14 cellular contexts compared by ENCODE assay signal in genomic region chr12:132132609-132133430, GRCh38.
"Had no signal": no experiment of that assay in that cellular context is flagged by ENCODE, and none has a peak within 500 bp of the region (broad histone marks: within the 10 kb centered on the region; RNA-seq: fewer than 3 reads in every experiment).

No MANE protein-coding gene starts in this region.

- H3K27me3 ChIP-seq: brain microvascular endothelial cell, sigmoid colon, testis had no signal

- H3K9me3 Mint-ChIP-seq: activated naive CD4-positive, alpha-beta T cell treated with anti-CD3 and anti-CD28 coated beads, Interleukin-2, amount 50 U/mL, for 24 hours; activated T-helper 17 cell treated with anti-CD3 and anti-CD28 coated beads, Interleukin-2, amount 50 U/mL, for 72 hours; stimulated activated naive CD8-positive, alpha-beta T cell treated with anti-CD3 and anti-CD28 coated beads, Interleukin-15, Interleukin-2, amounts not matched to agents 100 ng/mL and 50 ng/mL, for 24 hours had no signal

- DNase-seq: activated T-cell treated with anti-CD3 and anti-CD28 coated beads for 4 hours; brain microvascular endothelial cell; cerebellar nuclear complex; dermis blood vessel endothelial cell; glutamatergic neuron; left ventricle myocardium inferior; mesendoderm; stimulated activated CD4-positive, alpha-beta T cell treated with anti-CD3 and anti-CD28 coated beads, Interleukin-12 subunit alpha, Interleukin-12 subunit beta, amount 100 ng/mL, for 4 hours; T1000; testis had no signal

- H3K4me1 ChIP-seq: left ventricle myocardium inferior, sigmoid colon, testis had no signal

- H3K27me3 Mint-ChIP-seq: activated naive CD4-positive, alpha-beta T cell treated with anti-CD3 and anti-CD28 coated beads, Interleukin-2, amount 50 U/mL, for 24 hours; activated T-helper 17 cell treated with anti-CD3 and anti-CD28 coated beads, Interleukin-2, amount 50 U/mL, for 72 hours; stimulated activated naive CD8-positive, alpha-beta T cell treated with anti-CD3 and anti-CD28 coated beads, Interleukin-15, Interleukin-2, amounts not matched to agents 100 ng/mL and 50 ng/mL, for 24 hours had no signal

- H3K4me3 Mint-ChIP-seq: activated naive CD4-positive, alpha-beta T cell treated with anti-CD3 and anti-CD28 coated beads, Interleukin-2, amount 50 U/mL, for 24 hours; activated T-helper 17 cell treated with anti-CD3 and anti-CD28 coated beads, Interleukin-2, amount 50 U/mL, for 72 hours; stimulated activated naive CD8-positive, alpha-beta T cell treated with anti-CD3 and anti-CD28 coated beads, Interleukin-15, Interleukin-2, amounts not matched to agents 100 ng/mL and 50 ng/mL, for 24 hours had no signal

- H3K4me1 Mint-ChIP-seq: activated naive CD4-positive, alpha-beta T cell treated with anti-CD3 and anti-CD28 coated beads, Interleukin-2, amount 50 U/mL, for 24 hours; activated T-helper 17 cell treated with anti-CD3 and anti-CD28 coated beads, Interleukin-2, amount 50 U/mL, for 72 hours had no signal

- H3K27ac Mint-ChIP-seq: activated naive CD4-positive, alpha-beta T cell treated with anti-CD3 and anti-CD28 coated beads, Interleukin-2, amount 50 U/mL, for 24 hours; activated T-helper 17 cell treated with anti-CD3 and anti-CD28 coated beads, Interleukin-2, amount 50 U/mL, for 72 hours; stimulated activated naive CD8-positive, alpha-beta T cell treated with anti-CD3 and anti-CD28 coated beads, Interleukin-15, Interleukin-2, amounts not matched to agents 100 ng/mL and 50 ng/mL, for 24 hours had no signal

- H3K9me3 ChIP-seq: sigmoid colon, testis had no signal

- H3K27ac ChIP-seq: brain microvascular endothelial cell, left ventricle myocardium inferior, sigmoid colon, testis had no signal

- ATAC-seq: activated T-helper 17 cell treated with anti-CD3 and anti-CD28 coated beads, Interleukin-2, amount 50 U/mL, for 72 hours had no signal

- H3K4me3 ChIP-seq: left ventricle myocardium inferior, sigmoid colon, testis had no signal
